In genomic region chr2:30584116-30584515, GRCh38 we compare ENCODE assay signal across 13 cellular contexts.
DNase-seq lines count a peak whose midpoint lies in the region; ATAC-seq and TF ChIP-seq lines count a peak whose summit lies in the region.
"Had no signal": no experiment of that assay in that cellular context is flagged by ENCODE, and none has a peak within 500 bp of the region (broad histone marks: within the 10 kb centered on the region; RNA-seq: fewer than 3 reads in every experiment).

No MANE protein-coding gene starts in this region.

- H3K27ac ChIP-seq in left ventricle myocardium inferior (replicated peaks) (peak overlapping the region; percentile 69), substantia nigra (ENCODE audit: low read depth, low read length, poor library complexity, severe bottlenecking) (no peak overlapping the region)
- H3K27ac ChIP-seq: SJCRH30 had no signal

- no peaks in the 10 kb centered on the region for H3K36me3 ChIP-seq in left ventricle myocardium inferior

- H3K27ac Mint-ChIP-seq in HFFc6 = no peak overlapping the region
- H3K27ac Mint-ChIP-seq: activated naive CD4-positive, alpha-beta T cell treated with anti-CD3 and anti-CD28 coated beads, Interleukin-2, amount 50 U/mL, for 24 hours had no signal

- no peaks in the 10 kb centered on the region for H3K9me3 Mint-ChIP-seq in HFFc6
- H3K9me3 Mint-ChIP-seq: activated naive CD4-positive, alpha-beta T cell treated with anti-CD3 and anti-CD28 coated beads, Interleukin-2, amount 50 U/mL, for 24 hours had no signal

- H3K9me3 ChIP-seq in left ventricle myocardium inferior (replicated peaks) = no peaks in the 10 kb centered on the region
- H3K9me3 ChIP-seq: SJCRH30 had no signal

- no peak for TF ChIP-seq CTCF in GM13976 (IDR thresholded peaks at IDR 0.05; ENCODE audit: borderline replicate concordance, control extremely low read depth, extremely low read depth, insufficient read depth, missing control alignments)
- no peak for TF ChIP-seq CTCF in left ventricle myocardium inferior (IDR thresholded peaks at IDR 0.05; ENCODE audit: borderline replicate concordance)
- TF ChIP-seq CTCF in HFFc6 (IDR thresholded peaks at IDR 0.05) = no peak

- TF ChIP-seq POLR2A in erythroblast (IDR thresholded peaks at IDR 0.05; ENCODE audit: low read length) = no peak

- no peak overlapping the region for H3K4me3 ChIP-seq in left ventricle myocardium inferior
- H3K4me3 ChIP-seq: SJCRH30 had no signal

- H3K27me3 Mint-ChIP-seq in HFFc6 (ENCODE audit: insufficient read depth) = no peaks in the 10 kb centered on the region
- H3K27me3 Mint-ChIP-seq: activated naive CD4-positive, alpha-beta T cell treated with anti-CD3 and anti-CD28 coated beads, Interleukin-2, amount 50 U/mL, for 24 hours; CD4-positive, CD25-positive, alpha-beta regulatory T cell had no signal

- intact Hi-C loops in left ventricle myocardium inferior (cut with micrococcal nuclease) = no loop called here

- H3K4me1 Mint-ChIP-seq in HFFc6 (ENCODE audit: low read depth) = no peaks in the 10 kb centered on the region

- ATAC-seq in GM21717 (IDR thresholded peaks at IDR 0.05; ENCODE audit: unreplicated experiment) (peak; percentile 47), GM19023 (IDR thresholded peaks at IDR 0.05; ENCODE audit: unreplicated experiment) (no peak)

- H3K4me3 Mint-ChIP-seq in HFFc6 = no peak overlapping the region
- H3K4me3 Mint-ChIP-seq: activated naive CD4-positive, alpha-beta T cell treated with anti-CD3 and anti-CD28 coated beads, Interleukin-2, amount 50 U/mL, for 24 hours; CD4-positive, CD25-positive, alpha-beta regulatory T cell had no signal

- in situ Hi-C loops in GM13976 (cut with MboI; ENCODE audit: low sequenced_read_pairs, unreplicated experiment) (no loop called here), KBM-7 (cut with MboI; ENCODE audit: low pct_unique_long_range_greater_than_20kb, low sequenced_read_pairs) (no loop called here)

- DNase-seq in GM13976 (ENCODE audit: low spot score) = peak; percentile 46
- peak; percentile 49 for DNase-seq in KBM-7
- DNase-seq in left ventricle myocardium inferior = no peak
- DNase-seq in erythroblast (lab: John Stamatoyannopoulos, UW) = no peak
- no peak for DNase-seq in HFFc6
- DNase-seq in substantia nigra (lab: John Stamatoyannopoulos, UW) = no peak
- DNase-seq: CD4-positive, CD25-positive, alpha-beta regulatory T cell; effector CD4-positive, alpha-beta T cell; NCI-H1930; SJCRH30 had no signal

- peaks cover 67% of the 10 kb centered on the region for H3K4me1 ChIP-seq in left ventricle myocardium inferior
- H3K4me1 ChIP-seq: SJCRH30 had no signal

- no peaks in the 10 kb centered on the region for H3K27me3 ChIP-seq in left ventricle myocardium inferior (ENCODE audit: low read depth)
- H3K27me3 ChIP-seq: SJCRH30 had no signal

- no peaks in the 10 kb centered on the region for H3K36me3 Mint-ChIP-seq in HFFc6 (ENCODE audit: low read depth)

Comparison
In these comparisons a context has a peak if more than half of its experiments do, and no peak if none do; other contexts are left out.
1. DNase-seq: peak in GM13976 (single experiment) and KBM-7 (single experiment); none in left ventricle myocardium inferior (single experiment), erythroblast (0 of 2), HFFc6 (single experiment) and substantia nigra (0 of 49).